In the genomic region with DNA sequence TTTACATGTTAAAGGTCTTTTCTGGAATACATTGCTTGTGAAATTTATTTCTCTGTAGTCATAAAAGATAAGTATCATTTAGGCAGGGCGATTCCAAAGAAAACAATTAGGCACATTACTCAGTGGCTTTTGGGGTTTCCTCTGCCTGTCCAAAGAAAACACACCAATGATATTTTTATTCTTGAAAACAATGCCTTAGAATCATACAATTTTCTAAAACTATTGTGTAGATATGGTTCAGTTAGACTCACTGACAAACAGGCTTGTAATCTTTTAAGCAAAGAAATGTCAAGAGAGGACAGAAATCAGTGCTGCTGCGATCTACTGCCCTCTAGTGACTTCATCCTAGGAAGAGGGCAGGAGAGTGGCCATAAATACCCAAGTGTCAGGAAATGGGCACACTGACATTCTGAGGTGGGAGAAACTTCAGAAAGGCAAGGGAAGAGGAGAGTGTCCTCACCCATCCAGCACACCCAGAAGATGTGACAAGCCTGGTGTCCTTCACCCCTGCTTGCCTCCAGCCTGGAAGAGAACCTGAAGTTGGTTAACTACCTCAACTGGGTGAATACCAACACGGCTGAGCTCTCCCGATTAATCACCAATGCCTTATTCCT, we compare ENCODE assay signal across 8 cellular contexts.
DNase-seq lines count a peak whose midpoint lies in the region; ATAC-seq, FAIRE-seq and TF ChIP-seq lines count a peak whose summit lies in the region.

No MANE protein-coding gene starts in this region.

- no peaks in the 10 kb centered on the region for H3K9me2 ChIP-seq in GM23338 (ENCODE audit: insufficient read depth)
- no peaks in the 10 kb centered on the region for H3K9me2 ChIP-seq in OCI-LY7 (ENCODE audit: insufficient read depth, low read length)

- no peaks in the 10 kb centered on the region for H3K9me3 Mint-ChIP-seq in GM23338

- H3K9ac ChIP-seq in kidney (ENCODE audit: low read length in 2 of 2): no peak overlapping the region

- WGBS in tibial nerve, 2 donors: 57 to 59% methylated on average over 4 of the region's 4 CpGs

- H3K27me3 ChIP-seq in GM23338 (ENCODE audit: insufficient read depth) (no peaks in the 10 kb centered on the region), tibial nerve (no peaks in the 10 kb centered on the region)

- CTCF ChIA-PET in OCI-LY7 (lab: Charles Lee; ENCODE audit: unreplicated experiment): no interaction called here

- H3K4me1 Mint-ChIP-seq in GM23338: no peaks in the 10 kb centered on the region

- no peak overlapping the region for H3K4me2 ChIP-seq in GM23338
- no peak overlapping the region for H3K4me2 ChIP-seq in OCI-LY7 (ENCODE audit: low read length)

- H2AFZ ChIP-seq in GM23338 (no peak overlapping the region), OCI-LY7 (ENCODE audit: low read length) (no peak overlapping the region)

- no TSS peak for BruUV-seq in OCI-LY7 (replicated peaks; lab: Mats Ljungman, UMichigan)

- H3F3A ChIP-seq in GM23338 (replicated peaks; ENCODE audit: low read depth): no peaks in the 10 kb centered on the region

- POLR2A ChIA-PET in OCI-LY7 (lab: Charles Lee): interaction anchor here (1.3 to 1.4 kb wide), 2 partner anchors 13 to 15 kb away, joined by 5 read pairs; no protein-coding TSS in a partner anchor

- H3K9me3 ChIP-seq in OCI-LY7 (ENCODE audit: low read length): no peaks in the 10 kb centered on the region
- no peaks in the 10 kb centered on the region for H3K9me3 ChIP-seq in kidney (ENCODE audit: control insufficient read depth in 1 of 2, low read length in 2 of 2)
- no peaks in the 10 kb centered on the region for H3K9me3 ChIP-seq in tibial nerve

- H3K36me3 ChIP-seq in GM23338 (ENCODE audit: insufficient read depth) (no peaks in the 10 kb centered on the region; the same call in none of the 2 replicates), OCI-LY7 (ENCODE audit: insufficient read depth, low read length) (peaks cover 99% of the 10 kb centered on the region), kidney (ENCODE audit: control insufficient read depth in 1 of 2, insufficient read depth in 2 of 2, low read length in 2 of 2) (peaks cover 39 to 53% of the 10 kb centered on the region in 2 donors), tibial nerve (peaks cover 2 to 97% (median 27%) of the 10 kb centered on the region in 3 donors)

- in situ Hi-C loops in T47D (cut with HindIII; ENCODE audit: low pct_unique_long_range_greater_than_20kb, low sequenced_read_pairs): no loop called here

- H4K20me1 ChIP-seq in GM23338 (replicated peaks; ENCODE audit: insufficient read depth) (peaks cover 6% of the 10 kb centered on the region), OCI-LY7 (ENCODE audit: insufficient read depth, low read length) (no peaks in the 10 kb centered on the region)

- FAIRE-seq in kidney (lab: Jason Lieb, UNC): peak; percentile 27

- TF ChIP-seq POLR2A in tibial nerve (IDR thresholded peaks at IDR 0.05): no peak

- intact Hi-C loops in OCI-LY7 (cut with micrococcal nuclease; ENCODE audit: unreplicated experiment) (no loop called here), kidney (cut with DNase I) (no loop called here)

- H3K27ac Mint-ChIP-seq in GM23338: no peak overlapping the region; the same call in 1 of the 2 replicates

- no peaks in the 10 kb centered on the region for H3K79me2 ChIP-seq in GM23338 (replicated peaks; ENCODE audit: insufficient read depth)
- no peaks in the 10 kb centered on the region for H3K79me2 ChIP-seq in OCI-LY7 (ENCODE audit: insufficient read depth, low read depth, low read length)

- DNase-seq in COLO668 (lab: John Stamatoyannopoulos, UW; ENCODE audit: unreplicated experiment) (peak; percentile 8), GM23338 (ENCODE audit: low spot score) (peak; percentile 66), OCI-LY7 (ENCODE audit: low spot score) (peak; percentile 30), T47D (ENCODE audit: low read depth in 1 of 2, low spot score in 1 of 2) (peak; percentile 8 to 55), kidney (no peak), tibial nerve (ENCODE audit: low spot score in 2 of 2) (peak in 1 of 2 donors; percentile 35), NOMO-1 treated with DMSO at 0.1 percent for 48 hours (lab: John Stamatoyannopoulos, UW; ENCODE audit: unreplicated experiment) (no peak)

- no peak overlapping the region for H3K4me3 Mint-ChIP-seq in GM23338

- no peaks in the 10 kb centered on the region for H3K27me3 Mint-ChIP-seq in GM23338 (ENCODE audit: insufficient read depth, low read depth, poor library complexity)

- no peaks in the 10 kb centered on the region for H3K4me1 ChIP-seq in GM23338 (ENCODE audit: insufficient read depth)
- H3K4me1 ChIP-seq in OCI-LY7 (ENCODE audit: insufficient read depth, low read length, poor library complexity, severe bottlenecking): peaks cover 11% of the 10 kb centered on the region
- H3K4me1 ChIP-seq in kidney (ENCODE audit: control insufficient read depth in 1 of 2, insufficient read depth in 1 of 2, low read depth in 1 of 2, low read length in 2 of 2): peaks cover 0 to 5% of the 10 kb centered on the region in 2 donors
- H3K4me1 ChIP-seq in tibial nerve: peaks cover 0 to 20% (median 0%) of the 10 kb centered on the region in 4 donors

- no peak for TF ChIP-seq EP300 in tibial nerve (IDR thresholded peaks at IDR 0.05)

- no peak overlapping the region for H3K27ac ChIP-seq in GM23338 (ENCODE audit: low read depth)
- no peak overlapping the region for H3K27ac ChIP-seq in OCI-LY7 (ENCODE audit: low read depth, low read length, poor library complexity, severe bottlenecking)
- no peak overlapping the region for H3K27ac ChIP-seq in kidney (ENCODE audit: low read depth in 2 of 2, low read length in 2 of 2)
- H3K27ac ChIP-seq in tibial nerve: peak overlapping the region in 2 of 4 donors; percentile 35 to 41

- peaks cover 39% of the 10 kb centered on the region for H3K36me3 Mint-ChIP-seq in GM23338 (ENCODE audit: low read depth)

- ATAC-seq in GM23338: peak; percentile 82
- ATAC-seq in GM21528 (IDR thresholded peaks at IDR 0.05; ENCODE audit: low FRiP score, unreplicated experiment): no peak

- H3K4me3 ChIP-seq in GM23338 (no peak overlapping the region), OCI-LY7 (ENCODE audit: low read depth, low read length, poor library complexity, severe bottlenecking) (no peak overlapping the region), kidney (ENCODE audit: low read length in 2 of 2) (no peak overlapping the region), tibial nerve (no peak overlapping the region)

- TF ChIP-seq CTCF in GM23338 (conservative IDR thresholded peaks at IDR 0.05; ENCODE audit: low read depth in 2 of 2) (peak; percentile 68 to 87), OCI-LY7 (conservative IDR thresholded peaks at IDR 0.05; ENCODE audit: low read length) (peak; percentile 82), kidney (IDR thresholded peaks at IDR 0.05; ENCODE audit: borderline replicate concordance, extremely low read depth, insufficient read depth) (peak; percentile 58), tibial nerve (IDR thresholded peaks at IDR 0.05) (peak; percentile 36 to 59 (median 54))

TF ChIP-seq in GM23338, 12 proteins besides CTCF, POLR2A, EP300 and RAD21 (continues in another document):
- no peak for TF ChIP-seq STAT1 (IDR thresholded peaks at IDR 0.05; ENCODE audit: unreplicated experiment)
- no peak for TF ChIP-seq ZNF114 (CRISPR knock-in tag; IDR thresholded peaks at IDR 0.05)

Comparison
In these comparisons a context has a peak if more than half of its experiments do, and no peak if none do; other contexts are left out.
1. DNase-seq: peak in COLO668 (single experiment), GM23338 (single experiment), OCI-LY7 (single experiment) and T47D (2 of 2); none in kidney (single experiment) and NOMO-1 treated with DMSO at 0.1 percent for 48 hours (single experiment).
2. Peak in every context shown above with its lines, with median percentiles within 50 percentile points of each other: CTCF ChIP-seq.